In genomic region chr3:10744098-10744465, GRCh38 we compare ENCODE assay signal across 1 cellular context.
TF ChIP-seq lines count a peak whose summit lies in the region.

No MANE protein-coding gene starts in this region.

TF ChIP-seq in H1, 55 proteins besides CTCF, POLR2A, EP300 and RAD21:
- no peak for TF ChIP-seq MAFK (IDR thresholded peaks at IDR 0.05; ENCODE audit: low read depth, low read length)
- TF ChIP-seq CEBPB (IDR thresholded peaks at IDR 0.05; ENCODE audit: low read depth, low read length) = no peak
- no peak for TF ChIP-seq ASH2L (IDR thresholded peaks at IDR 0.05; ENCODE audit: low read length)
- TF ChIP-seq GABPA (IDR thresholded peaks at IDR 0.05; ENCODE audit: borderline replicate concordance, insufficient read depth, low read length) = no peak
- TF ChIP-seq SUZ12 (IDR thresholded peaks at IDR 0.05; ENCODE audit: low read length) = no peak
- no peak for TF ChIP-seq KDM1A (IDR thresholded peaks at IDR 0.05; ENCODE audit: borderline replicate concordance, low read length)
- no peak for TF ChIP-seq HDAC2 (IDR thresholded peaks at IDR 0.05; ENCODE audit: borderline replicate concordance in 1 of 2, low read depth in 2 of 2, low read length in 2 of 2)
- no peak for TF ChIP-seq USF2 (IDR thresholded peaks at IDR 0.05; ENCODE audit: low read length)
- no peak for TF ChIP-seq CHD7 (IDR thresholded peaks at IDR 0.05; ENCODE audit: insufficient replicate concordance, low read length)
- no peak for TF ChIP-seq TBP (IDR thresholded peaks at IDR 0.05; ENCODE audit: low read depth, low read length)
- TF ChIP-seq GTF2F1 (IDR thresholded peaks at IDR 0.05; ENCODE audit: borderline replicate concordance, low read depth, low read length) = no peak
- TF ChIP-seq POLR2AphosphoS5 (IDR thresholded peaks at IDR 0.05; ENCODE audit: low read depth, low read length) = no peak
- no peak for TF ChIP-seq CHD2 (IDR thresholded peaks at IDR 0.05; ENCODE audit: low read length)
- TF ChIP-seq NRF1 (IDR thresholded peaks at IDR 0.05; ENCODE audit: low read depth, low read length) = no peak
- no peak for TF ChIP-seq SIN3A (conservative IDR thresholded peaks at IDR 0.05 in 1 of 2, IDR thresholded peaks at IDR 0.05 in 1 of 2; ENCODE audit: low read depth in 1 of 2, low read length in 2 of 2)
- TF ChIP-seq CBX5 (IDR thresholded peaks at IDR 0.05; ENCODE audit: low read depth, low read length) = no peak
- no peak for TF ChIP-seq SIRT6 (IDR thresholded peaks at IDR 0.05; ENCODE audit: low read length)
- no peak for TF ChIP-seq TAF7 (optimal IDR thresholded peaks at IDR 0.05; ENCODE audit: borderline replicate concordance, low read depth, low read length)
- TF ChIP-seq FOSL1 (IDR thresholded peaks at IDR 0.05; ENCODE audit: insufficient read depth, low read depth, low read length) = no peak
